ENCODE assay signal across 25 cellular contexts in genomic region chr10:103066141-103067098, GRCh38.
DNase-seq lines count a peak whose midpoint lies in the region; ATAC-seq and TF ChIP-seq lines count a peak whose summit lies in the region.
"Had no signal": no experiment of that assay in that cellular context is flagged by ENCODE, and none has a peak within 500 bp of the region (broad histone marks: within the 10 kb centered on the region; RNA-seq: fewer than 3 reads in every experiment).

No MANE protein-coding gene starts in this region.

- ATAC-seq in IMR-90 (ENCODE audit: low read depth) (no peak), GM21723 (IDR thresholded peaks at IDR 0.05; ENCODE audit: unreplicated experiment) (no peak), GM21367 (IDR thresholded peaks at IDR 0.05; ENCODE audit: unreplicated experiment) (no peak)
- no peak for ATAC-seq in stimulated activated effector memory CD8-positive, alpha-beta T cell treated with anti-CD3 and anti-CD28 coated beads, Interleukin-12 subunit alpha, Interleukin-12 subunit beta, amount 100 ng/mL, for 72 hours
- ATAC-seq: CD8-positive, alpha-beta T cell; HepG2; K562; Panc1 had no signal

- no peak overlapping the region for H2BK20ac ChIP-seq in IMR-90 (ENCODE audit: low read depth, low read length)

- H2AK5ac ChIP-seq in IMR-90 (ENCODE audit: low read depth, low read length), result peak overlapping the region; percentile 57

- H3K4me1 ChIP-seq in BLaER1 (peaks cover 49% of the 10 kb centered on the region), IMR-90 (ENCODE audit: control insufficient read depth, insufficient read depth, low read length) (peaks cover 7% of the 10 kb centered on the region; the same call in 1 of the 2 replicates)

- H3K4me3 ChIP-seq in BLaER1 (no peak overlapping the region), IMR-90 (ENCODE audit: insufficient read depth, low read depth, low read length) (no peak overlapping the region), foreskin fibroblast (ENCODE audit: low read depth in 1 of 2, low read length in 2 of 2) (no peak overlapping the region)
- H3K4me3 ChIP-seq: K562 had no signal

- dilution Hi-C loops in IMR-90 (cut with HindIII; ENCODE audit: low sequenced_read_pairs, unreplicated experiment), result no loop called here

- no peak overlapping the region for H3K14ac ChIP-seq in IMR-90 (replicated peaks; ENCODE audit: low read depth, low read length)

- no TSS peak for BruUV-seq in IMR-90 (replicated peaks; lab: Mats Ljungman, UMichigan)

- no peak overlapping the region for H2BK15ac ChIP-seq in IMR-90 (ENCODE audit: low read depth, low read length)

- no peak overlapping the region for H2BK120ac ChIP-seq in IMR-90 (ENCODE audit: low read depth, low read length)

- no peak overlapping the region for H3K56ac ChIP-seq in IMR-90 (ENCODE audit: extremely low read depth, insufficient read depth, low read length)

- no peak overlapping the region for H4K5ac ChIP-seq in IMR-90 (ENCODE audit: low read depth, low read length)

- H2AFZ ChIP-seq in IMR-90 (replicated peaks; ENCODE audit: low read length, poor library complexity), result no peak overlapping the region

- no peak overlapping the region for H2AK9ac ChIP-seq in IMR-90 (replicated peaks; ENCODE audit: low read depth, low read length, poor library complexity)

- peaks cover 9% of the 10 kb centered on the region; the same call in 1 of the 2 replicates for H3K9me1 ChIP-seq in IMR-90 (ENCODE audit: insufficient read depth, low read length)

- no peak overlapping the region for H3K18ac ChIP-seq in IMR-90 (ENCODE audit: low read depth, low read length)

- H3K9me3 ChIP-seq in BLaER1, result no peaks in the 10 kb centered on the region
- H3K9me3 ChIP-seq in IMR-90 (ENCODE audit: control insufficient read depth, insufficient read depth, low read length), result no peaks in the 10 kb centered on the region
- H3K9me3 ChIP-seq: Caco-2 had no signal

- in situ Hi-C loops in IMR-90 (cut with MboI; ENCODE audit: low sequenced_read_pairs), result loop anchor here (10.0 kb wide), 1 partner anchor 332 kb away; no protein-coding TSS in a partner anchor

- H3K9ac ChIP-seq in BLaER1 (0 out of 2 replicates have a peak overlapping the region, but pooled peaks have one; percentile 3), IMR-90 (ENCODE audit: low read depth, low read length) (no peak overlapping the region)

- DNase-seq in IMR-90, result no peak
- peak; percentile 17 to 69 for DNase-seq in foreskin fibroblast
- DNase-seq in stimulated activated effector memory CD8-positive, alpha-beta T cell treated with anti-CD3 and anti-CD28 coated beads, Interleukin-12 subunit alpha, Interleukin-12 subunit beta, amount 100 ng/mL, for 72 hours (ENCODE audit: low spot score in 2 of 2), result no peak
- no peak for DNase-seq in activated CD4-positive, CD25-positive, alpha-beta regulatory T cell (lab: John Stamatoyannopoulos, UW)
- DNase-seq: AML-193; Caco-2; CD8-positive, alpha-beta T cell; Kasumi-1; NCI-H1092 treated with DMSO at 0.1 percent for 48 hours; NCI-H1436; NCI-H187; NCI-H2081 treated with DMSO at 0.1 percent for 48 hours; NCI-H2171; NCI-H226; NCI-H510A; NCI-H69; SHP77 had no signal

- H3K4me1 Mint-ChIP-seq in stimulated activated effector memory CD8-positive, alpha-beta T cell treated with anti-CD3 and anti-CD28 coated beads, Interleukin-12 subunit alpha, Interleukin-12 subunit beta, amount 100 ng/mL, for 72 hours, result peaks cover 24% of the 10 kb centered on the region

- H3K27ac Mint-ChIP-seq in stimulated activated effector memory CD8-positive, alpha-beta T cell treated with anti-CD3 and anti-CD28 coated beads, Interleukin-12 subunit alpha, Interleukin-12 subunit beta, amount 100 ng/mL, for 72 hours, result peak overlapping the region; percentile 46
- H3K27ac Mint-ChIP-seq: CD8-positive, alpha-beta T cell had no signal

- peaks cover 13 to 48% of the 10 kb centered on the region in 2 experiments; a peak in 3 of 4 replicates for H3K79me1 ChIP-seq in IMR-90 (ENCODE audit: low read depth in 1 of 2, low read length in 2 of 2)

- CTCF ChIA-PET in IMR-90 (lab: Yijun Ruan, JAX), result interaction anchor here (0.6 to 1.3 kb wide), 3 partner anchors 12 to 739 kb away, joined by 3 to 4 read pairs (median 3); partner anchors contain the start of gene CNNM2

- 98% methylated on average over 8 of the region's 16 CpGs; no CpG with 5 or more reads in 1 of the 2 experiments for WGBS in IMR-90 (ENCODE audit: extremely low coverage in 2 of 2, insufficient read length in 1 of 2), 2 experiments

- H4K91ac ChIP-seq in IMR-90 (ENCODE audit: insufficient read depth, low read depth, low read length), result no peak overlapping the region

- H3K27me3 ChIP-seq in BLaER1 (no peaks in the 10 kb centered on the region), IMR-90 (ENCODE audit: control insufficient read depth, insufficient read depth, low read length) (no peaks in the 10 kb centered on the region)

- peak overlapping the region; percentile 45 for H3K27ac ChIP-seq in BLaER1
- no peak overlapping the region for H3K27ac ChIP-seq in IMR-90 (ENCODE audit: insufficient read depth, low read length)
- H3K27ac ChIP-seq: C4-2B, RWPE1 had no signal

- H3K36me3 ChIP-seq in BLaER1, result no peaks in the 10 kb centered on the region
- peaks cover 13% of the 10 kb centered on the region for H3K36me3 ChIP-seq in IMR-90 (ENCODE audit: control insufficient read depth, insufficient read depth, low read length)

- H3K36me3 Mint-ChIP-seq in stimulated activated effector memory CD8-positive, alpha-beta T cell treated with anti-CD3 and anti-CD28 coated beads, Interleukin-12 subunit alpha, Interleukin-12 subunit beta, amount 100 ng/mL, for 72 hours, result peaks cover 9% of the 10 kb centered on the region

- no peak for TF ChIP-seq RAD21 in IMR-90 (IDR thresholded peaks at IDR 0.05; ENCODE audit: low read length)

- intact Hi-C loops in IMR-90 (cut with micrococcal nuclease), result no loop called here

- TF ChIP-seq CTCF in IMR-90 (conservative IDR thresholded peaks at IDR 0.05; ENCODE audit: low read depth, low read length) (no peak), foreskin fibroblast (IDR thresholded peaks at IDR 0.05; ENCODE audit: low read depth, low read length) (no peak)

- H3K4ac ChIP-seq in IMR-90 (ENCODE audit: low read depth, low read length), result no peak overlapping the region; the same call in 1 of the 2 replicates

- peak overlapping the region; percentile 65 for H3K4me2 ChIP-seq in BLaER1
- no peak overlapping the region for H3K4me2 ChIP-seq in IMR-90 (ENCODE audit: low read depth, low read length)

- H4K20me1 ChIP-seq in BLaER1 (no peaks in the 10 kb centered on the region), IMR-90 (ENCODE audit: insufficient read depth, low read length) (0 out of 2 replicates have a peak, but pooled peaks cover 5% of the 10 kb centered on the region)

- no peaks in the 10 kb centered on the region for H3K9me3 Mint-ChIP-seq in stimulated activated effector memory CD8-positive, alpha-beta T cell treated with anti-CD3 and anti-CD28 coated beads, Interleukin-12 subunit alpha, Interleukin-12 subunit beta, amount 100 ng/mL, for 72 hours
- H3K9me3 Mint-ChIP-seq: CD8-positive, alpha-beta T cell had no signal

- H3K4me3 Mint-ChIP-seq in stimulated activated effector memory CD8-positive, alpha-beta T cell treated with anti-CD3 and anti-CD28 coated beads, Interleukin-12 subunit alpha, Interleukin-12 subunit beta, amount 100 ng/mL, for 72 hours, result no peak overlapping the region
- H3K4me3 Mint-ChIP-seq: CD8-positive, alpha-beta T cell had no signal

- H3K23ac ChIP-seq in IMR-90 (ENCODE audit: low read depth, low read length), result no peak overlapping the region

- TF ChIP-seq POLR2A in IMR-90 (IDR thresholded peaks at IDR 0.05; ENCODE audit: low read depth, low read length), result no peak

- POLR2A ChIA-PET in IMR-90 (lab: Charles Lee; ENCODE audit: unreplicated experiment), result no interaction called here

- H4K8ac ChIP-seq in IMR-90 (ENCODE audit: low read depth in 2 of 2, low read length in 2 of 2), result no peak overlapping the region

- H2BK5ac ChIP-seq in IMR-90 (ENCODE audit: low read depth, low read length, poor library complexity, severe bottlenecking), result no peak overlapping the region

TF ChIP-seq in IMR-90, 13 proteins besides CTCF, POLR2A, EP300 and RAD21:
- TF ChIP-seq MXI1 (IDR thresholded peaks at IDR 0.05; ENCODE audit: borderline replicate concordance, low read depth, low read length) (no peak), RCOR1 (IDR thresholded peaks at IDR 0.05; ENCODE audit: insufficient replicate concordance, low read length) (no peak)

Comparison
In these comparisons a context has a peak if more than half of its experiments do, and no peak if none do; other contexts are left out.
1. DNase-seq: peak in foreskin fibroblast (2 of 2); none in IMR-90 (single experiment), stimulated activated effector memory CD8-positive, alpha-beta T cell treated with anti-CD3 and anti-CD28 coated beads, Interleukin-12 subunit alpha, Interleukin-12 subunit beta, amount 100 ng/mL, for 72 hours (0 of 2) and activated CD4-positive, CD25-positive, alpha-beta regulatory T cell (0 of 4).